In genomic region chr20:35801865-35802264, GRCh38 we compare ENCODE assay signal across 18 cellular contexts. TPM values are rescaled to one million over a fixed set of nuclear protein-coding genes. Genes with fewer than 3 reads are reported as not detected.
DNase-seq lines count a peak whose midpoint lies in the region; ATAC-seq and TF ChIP-seq lines count a peak whose summit lies in the region.
"Had no signal": no experiment of that assay in that cellular context is flagged by ENCODE, and none has a peak within 500 bp of the region (broad histone marks: within the 10 kb centered on the region; RNA-seq: fewer than 3 reads in every experiment).

No MANE protein-coding gene starts in this region.

- ATAC-seq in activated CD4-positive, alpha-beta T cell treated with anti-CD3 and anti-CD28 coated beads for 36 hours: no peak
- no peak for ATAC-seq in memory B cell (ENCODE audit: low read depth)
- ATAC-seq in GM21515 (IDR thresholded peaks at IDR 0.05; ENCODE audit: unreplicated experiment): no peak
- ATAC-seq: mucosa of descending colon had no signal

- POLR2A ChIA-PET in activated CD4-positive, alpha-beta T cell treated with anti-CD3 and anti-CD28 coated beads for 36 hours (lab: Charles Lee): interaction anchor here (0.5 to 0.6 kb wide), 3 partner anchors 11 to 79 kb away, joined by 3 to 4 read pairs (median 3); no protein-coding TSS in a partner anchor

- TSS peak; percentile 50 for BruUV-seq in Calu3 (replicated peaks; lab: Mats Ljungman, UMichigan)

- H3K27ac Mint-ChIP-seq in activated CD4-positive, alpha-beta T cell treated with anti-CD3 and anti-CD28 coated beads for 36 hours: peak overlapping the region; percentile 12
- H3K27ac Mint-ChIP-seq in Calu3 (ENCODE audit: unreplicated experiment) (no peak overlapping the region), memory B cell (peak overlapping the region; percentile 88)
- H3K27ac Mint-ChIP-seq in activated naive CD8-positive, alpha-beta T cell: peak overlapping the region; percentile 81

- TF ChIP-seq CTCF in Calu3 (IDR thresholded peaks at IDR 0.05; ENCODE audit: unreplicated experiment): no peak

- no peak overlapping the region for H3K4me3 Mint-ChIP-seq in activated CD4-positive, alpha-beta T cell treated with anti-CD3 and anti-CD28 coated beads for 36 hours
- H3K4me3 Mint-ChIP-seq in Calu3 (ENCODE audit: low read depth, unreplicated experiment) (no peak overlapping the region), memory B cell (no peak overlapping the region)
- H3K4me3 Mint-ChIP-seq in activated naive CD8-positive, alpha-beta T cell: no peak overlapping the region

- CTCF ChIA-PET in activated CD4-positive, alpha-beta T cell treated with anti-CD3 and anti-CD28 coated beads for 36 hours (lab: Charles Lee): interaction anchor here (0.6 to 0.7 kb wide), 3 partner anchors 112 to 407 kb away, joined by 3 to 4 read pairs (median 3); no protein-coding TSS in a partner anchor
- CTCF ChIA-PET in Calu3 (lab: Charles Lee): no interaction called here

- H3K9me3 Mint-ChIP-seq in activated CD4-positive, alpha-beta T cell treated with anti-CD3 and anti-CD28 coated beads for 36 hours (ENCODE audit: low read depth): no peaks in the 10 kb centered on the region
- no peaks in the 10 kb centered on the region for H3K9me3 Mint-ChIP-seq in Calu3 (ENCODE audit: low read depth, unreplicated experiment)
- H3K9me3 Mint-ChIP-seq in activated naive CD8-positive, alpha-beta T cell (ENCODE audit: low read depth): no peaks in the 10 kb centered on the region
- no peaks in the 10 kb centered on the region for H3K9me3 Mint-ChIP-seq in memory B cell

- no peaks in the 10 kb centered on the region for H3K27me3 Mint-ChIP-seq in activated CD4-positive, alpha-beta T cell treated with anti-CD3 and anti-CD28 coated beads for 36 hours
- H3K27me3 Mint-ChIP-seq in Calu3 (ENCODE audit: unreplicated experiment): no peaks in the 10 kb centered on the region
- no peaks in the 10 kb centered on the region for H3K27me3 Mint-ChIP-seq in activated naive CD8-positive, alpha-beta T cell
- no peaks in the 10 kb centered on the region for H3K27me3 Mint-ChIP-seq in memory B cell

- intact Hi-C loops in activated CD4-positive, alpha-beta T cell treated with anti-CD3 and anti-CD28 coated beads for 36 hours (cut with DNase I, micrococcal nuclease): no loop called here
- intact Hi-C loops in Calu3 (cut with micrococcal nuclease; ENCODE audit: unreplicated experiment): no loop called here

- peaks cover 26% of the 10 kb centered on the region for H3K36me3 Mint-ChIP-seq in activated CD4-positive, alpha-beta T cell treated with anti-CD3 and anti-CD28 coated beads for 36 hours (ENCODE audit: low read depth)
- H3K36me3 Mint-ChIP-seq in Calu3 (ENCODE audit: insufficient read depth, unreplicated experiment): peaks cover 28% of the 10 kb centered on the region
- peaks cover 3% of the 10 kb centered on the region for H3K36me3 Mint-ChIP-seq in activated naive CD8-positive, alpha-beta T cell
- peaks cover 18% of the 10 kb centered on the region for H3K36me3 Mint-ChIP-seq in memory B cell

- peaks cover 9% of the 10 kb centered on the region for H3K4me1 Mint-ChIP-seq in activated CD4-positive, alpha-beta T cell treated with anti-CD3 and anti-CD28 coated beads for 36 hours
- H3K4me1 Mint-ChIP-seq in Calu3 (ENCODE audit: low read depth, unreplicated experiment) (no peaks in the 10 kb centered on the region), memory B cell (peaks cover 7% of the 10 kb centered on the region)
- H3K4me1 Mint-ChIP-seq in activated naive CD8-positive, alpha-beta T cell (ENCODE audit: low read depth): peaks cover 23% of the 10 kb centered on the region

- DNase-seq in activated CD4-positive, alpha-beta T cell treated with anti-CD3 and anti-CD28 coated beads for 36 hours: no peak
- DNase-seq in activated CD4-positive, alpha-beta T cell treated with anti-CD3 and anti-CD28 coated beads, Interleukin-2, amount 50 U/mL, for 1 hour: no peak
- no peak for DNase-seq in Calu3
- DNase-seq in memory B cell (ENCODE audit: low spot score in 2 of 2): no peak
- no peak for DNase-seq in middle frontal gyrus (ENCODE audit: extremely low spot score, low spot score)
- DNase-seq in NCI-H524 treated with DMSO at 0.1 percent for 48 hours (lab: John Stamatoyannopoulos, UW): no peak
- DNase-seq: activated CD4-positive, alpha-beta T cell treated with anti-CD3 and anti-CD28 coated beads for 1 hour; activated CD8-positive, alpha-beta memory T cell treated with anti-CD3 and anti-CD28 coated beads, Interleukin-2, amount 50 U/mL, for 48 hours; activated gamma-delta T cell treated with Interleukin-2 at 50 U/mL for 16 hours; effector memory CD4-positive, alpha-beta T cell; mucosa of descending colon; NCI-H1417 treated with DMSO at 0.1 percent for 48 hours; NCI-H2107; NCI-H510A; nucleus accumbens; stimulated activated CD4-positive, alpha-beta T cell treated with anti-CD3 and anti-CD28 coated beads, Interleukin-4, amount 100 ng/mL, for 24 hours had no signal

RNA-seq across cellular contexts. Expression of gene PHF20, which starts 30.1 kb away (rescaled TPM):
- total RNA-seq in activated CD4-positive, alpha-beta T cell treated with anti-CD3 and anti-CD28 coated beads for 36 hours: 10 to 100 TPM; 54.3 to 61.6 TPM
- 47.4 and 56.7 TPM in 2 replicates for total RNA-seq in Calu3 (2022)

RNA-seq across cellular contexts. Expression of gene RBM39, which starts 59.8 kb away (rescaled TPM):
- total RNA-seq in activated CD4-positive, alpha-beta T cell treated with anti-CD3 and anti-CD28 coated beads for 36 hours: 100 to 1,000 TPM; 303 to 356 TPM
- total RNA-seq in Calu3 (2022): 422 and 479 TPM in 2 replicates
